Comparison of ENCODE assay signal across 8 cellular contexts in genomic region chr1:45684402-45684801, GRCh38. TPM values are rescaled to one million over a fixed set of nuclear protein-coding genes. Genes with fewer than 3 reads are reported as not detected.
DNase-seq lines count a peak whose midpoint lies in the region; ATAC-seq lines count a peak whose summit lies in the region.

No MANE protein-coding gene starts in this region.

- H3K4me1 ChIP-seq in subcutaneous abdominal adipose tissue (ENCODE audit: control insufficient read depth in 5 of 5, insufficient read depth in 5 of 5, low read length in 5 of 5): peaks cover 5 to 67% (median 56%) of the 10 kb centered on the region in 5 donors

- no peak overlapping the region for H3K27ac ChIP-seq in subcutaneous abdominal adipose tissue (ENCODE audit: low read depth, low read length)

- no peaks in the 10 kb centered on the region for H3K27me3 Mint-ChIP-seq in activated T-cell treated with anti-CD3 and anti-CD28 coated beads, Interleukin-2, amount 50 U/mL, for 24 hours
- no peaks in the 10 kb centered on the region for H3K27me3 Mint-ChIP-seq in activated CD8-positive, alpha-beta T cell treated with anti-CD3 and anti-CD28 coated beads, Interleukin-2, amount 10 ng/mL, durations not matched to agents 7 days and 5 days (ENCODE audit: low read depth)
- H3K27me3 Mint-ChIP-seq in immature natural killer cell (ENCODE audit: low read depth in 3 of 3): peaks cover 8 to 23% (median 21%) of the 10 kb centered on the region in 3 donors

- DNase-seq in activated T-cell treated with anti-CD3 and anti-CD28 coated beads, Interleukin-2, amount 50 U/mL, for 24 hours: no peak
- DNase-seq in activated T-cell treated with anti-CD3 and anti-CD28 coated beads for 4 hours (no peak), immature natural killer cell (no peak), NCI-H510A treated with DMSO at 0.1 percent for 48 hours (lab: John Stamatoyannopoulos, UW) (no peak), cerebellar cortex (ENCODE audit: low spot score) (no peak)
- DNase-seq in activated CD8-positive, alpha-beta T cell treated with anti-CD3 and anti-CD28 coated beads, Interleukin-2, amount 10 ng/mL, durations not matched to agents 7 days and 5 days: no peak

- ATAC-seq in activated CD8-positive, alpha-beta T cell treated with anti-CD3 and anti-CD28 coated beads, Interleukin-2, amount 10 ng/mL, durations not matched to agents 7 days and 5 days: no peak
- ATAC-seq in HG02973 (IDR thresholded peaks at IDR 0.05; ENCODE audit: unreplicated experiment): no peak

- H3K4me3 ChIP-seq in subcutaneous abdominal adipose tissue (ENCODE audit: low read depth in 1 of 5, low read length in 5 of 5): peak overlapping the region in 2 of 5 donors; percentile 97 to 99

- H3K27ac Mint-ChIP-seq in activated T-cell treated with anti-CD3 and anti-CD28 coated beads, Interleukin-2, amount 50 U/mL, for 24 hours: peak overlapping the region; percentile 37
- peak overlapping the region; percentile 6 for H3K27ac Mint-ChIP-seq in activated CD8-positive, alpha-beta T cell treated with anti-CD3 and anti-CD28 coated beads, Interleukin-2, amount 10 ng/mL, durations not matched to agents 7 days and 5 days
- H3K27ac Mint-ChIP-seq in immature natural killer cell: peak overlapping the region in 2 of 6 donors; percentile 49 to 100

- H3K9me3 ChIP-seq in subcutaneous abdominal adipose tissue (ENCODE audit: control insufficient read depth in 5 of 5, low read length in 5 of 5): no peaks in the 10 kb centered on the region

- peaks cover 68% of the 10 kb centered on the region for H3K36me3 Mint-ChIP-seq in activated T-cell treated with anti-CD3 and anti-CD28 coated beads, Interleukin-2, amount 50 U/mL, for 24 hours (ENCODE audit: low read depth)
- H3K36me3 Mint-ChIP-seq in activated CD8-positive, alpha-beta T cell treated with anti-CD3 and anti-CD28 coated beads, Interleukin-2, amount 10 ng/mL, durations not matched to agents 7 days and 5 days (ENCODE audit: low read depth): peaks cover 18% of the 10 kb centered on the region
- H3K36me3 Mint-ChIP-seq in immature natural killer cell: no peaks in the 10 kb centered on the region

- H3K36me3 ChIP-seq in subcutaneous abdominal adipose tissue (ENCODE audit: control insufficient read depth in 5 of 5, insufficient read depth in 5 of 5, low read length in 5 of 5): no peaks in the 10 kb centered on the region

- peak overlapping the region in 4 of 5 donors; percentile 96 to 99 (median 99) for H3K9ac ChIP-seq in subcutaneous abdominal adipose tissue (ENCODE audit: low read length in 5 of 5)

- no peaks in the 10 kb centered on the region for H3K9me3 Mint-ChIP-seq in activated T-cell treated with anti-CD3 and anti-CD28 coated beads, Interleukin-2, amount 50 U/mL, for 24 hours
- no peaks in the 10 kb centered on the region for H3K9me3 Mint-ChIP-seq in activated CD8-positive, alpha-beta T cell treated with anti-CD3 and anti-CD28 coated beads, Interleukin-2, amount 10 ng/mL, durations not matched to agents 7 days and 5 days (ENCODE audit: insufficient read depth)
- H3K9me3 Mint-ChIP-seq in immature natural killer cell: no peaks in the 10 kb centered on the region

- CTCF ChIA-PET in activated CD8-positive, alpha-beta T cell treated with anti-CD3 and anti-CD28 coated beads, Interleukin-2, amount 10 ng/mL, durations not matched to agents 7 days and 5 days (lab: Charles Lee): no interaction called here

- H3K4me3 Mint-ChIP-seq in activated T-cell treated with anti-CD3 and anti-CD28 coated beads, Interleukin-2, amount 50 U/mL, for 24 hours: peak overlapping the region; percentile 99
- peak overlapping the region; percentile 99 for H3K4me3 Mint-ChIP-seq in activated CD8-positive, alpha-beta T cell treated with anti-CD3 and anti-CD28 coated beads, Interleukin-2, amount 10 ng/mL, durations not matched to agents 7 days and 5 days
- H3K4me3 Mint-ChIP-seq in immature natural killer cell: peak overlapping the region; percentile 46 to 99 (median 97)

- H3K27me3 ChIP-seq in subcutaneous abdominal adipose tissue (ENCODE audit: control insufficient read depth in 5 of 5, insufficient read depth in 4 of 5, low read length in 5 of 5): no peaks in the 10 kb centered on the region

- peaks cover 60% of the 10 kb centered on the region for H3K4me1 Mint-ChIP-seq in activated T-cell treated with anti-CD3 and anti-CD28 coated beads, Interleukin-2, amount 50 U/mL, for 24 hours (ENCODE audit: low read depth)
- peaks cover 36% of the 10 kb centered on the region for H3K4me1 Mint-ChIP-seq in activated CD8-positive, alpha-beta T cell treated with anti-CD3 and anti-CD28 coated beads, Interleukin-2, amount 10 ng/mL, durations not matched to agents 7 days and 5 days (ENCODE audit: low read depth)
- peaks cover 60 to 75% of the 10 kb centered on the region in 2 donors for H3K4me1 Mint-ChIP-seq in immature natural killer cell

- POLR2A ChIA-PET in activated CD8-positive, alpha-beta T cell treated with anti-CD3 and anti-CD28 coated beads, Interleukin-2, amount 10 ng/mL, durations not matched to agents 7 days and 5 days (lab: Charles Lee): interaction anchor here (0.6 kb wide), 3 partner anchors 22 to 168 kb away, joined by 3 to 5 read pairs (median 3); no protein-coding TSS in a partner anchor

RNA-seq across cellular contexts. Expression of gene GPBP1L1, which starts 1.9 kb away (rescaled TPM):
- 100 to 1,000 TPM; 103 to 105 TPM for total RNA-seq in activated CD8-positive, alpha-beta T cell treated with anti-CD3 and anti-CD28 coated beads, Interleukin-2, amount 10 ng/mL, durations not matched to agents 7 days and 5 days
- 100 to 1,000 TPM in 1 of 3 donors, 10 to 100 TPM in 2; 76.5 to 120 (median 78.4) TPM for polyA plus RNA-seq in immature natural killer cell

RNA-seq across cellular contexts. Expression of gene TMEM69, which starts 3.6 kb away (rescaled TPM):
- 10 to 100 TPM; 19.5 to 19.6 TPM for total RNA-seq in activated CD8-positive, alpha-beta T cell treated with anti-CD3 and anti-CD28 coated beads, Interleukin-2, amount 10 ng/mL, durations not matched to agents 7 days and 5 days
- 10 to 100 TPM; 15.2 to 33.7 (median 26.7) TPM for polyA plus RNA-seq in immature natural killer cell
